In genomic region chr1:246805135-246805716, GRCh38 we compare ENCODE assay signal across 23 cellular contexts.
DNase-seq lines count a peak whose midpoint lies in the region; ATAC-seq, FAIRE-seq and TF ChIP-seq lines count a peak whose summit lies in the region.
"Had no signal": no experiment of that assay in that cellular context is flagged by ENCODE, and none has a peak within 500 bp of the region (broad histone marks: within the 10 kb centered on the region; RNA-seq: fewer than 3 reads in every experiment).

No MANE protein-coding gene starts in this region.

- BruUV-seq in HepG2 (replicated peaks; lab: Mats Ljungman, UMichigan) = no TSS peak

- peak; percentile 59 for ATAC-seq in HepG2
- ATAC-seq in HG03095 (IDR thresholded peaks at IDR 0.05; ENCODE audit: unreplicated experiment) = no peak
- ATAC-seq: SK-N-SH treated with all-trans-retinoic acid at 6 μM for 48 hours had no signal

- peak; percentile 41 for DNase-seq in NCI-H510A treated with DMSO at 0.1 percent for 48 hours (lab: John Stamatoyannopoulos, UW)
- DNase-seq in NCI-H510A (lab: John Stamatoyannopoulos, UW) = no peak
- peak; percentile 25 for DNase-seq in DMS53 treated with DMSO at 0.1 percent for 48 hours (lab: John Stamatoyannopoulos, UW; ENCODE audit: unreplicated experiment)
- DNase-seq in NCI-H2107 treated with DMSO at 0.1 percent for 48 hours (lab: John Stamatoyannopoulos, UW; ENCODE audit: unreplicated experiment) = peak; percentile 96
- DNase-seq in HepG2 (ENCODE audit: low spot score) = peak; percentile 53
- no peak for DNase-seq in mesendoderm
- DNase-seq: BE2C; CD4-positive, CD25-positive, alpha-beta regulatory T cell; DND-41; H9; Karpas-422; MG63; NCI-H1048; NCI-H146; NCI-H2081 treated with DMSO at 0.1 percent for 48 hours; NCI-H446 treated with DMSO at 0.1 percent for 48 hours; SIG-M5; T-helper 1 cell had no signal

- H2BK120ac ChIP-seq in mesendoderm (ENCODE audit: low read depth, low read length) = no peak overlapping the region

- no peak overlapping the region for H3K4me2 ChIP-seq in HepG2 (ENCODE audit: low read depth, low read length)
- no peak overlapping the region for H3K4me2 ChIP-seq in mesendoderm (ENCODE audit: low read length)

- H3K9ac ChIP-seq in HepG2 (ENCODE audit: insufficient read depth, low read depth, low read length) = no peak overlapping the region
- no peak overlapping the region for H3K9ac ChIP-seq in mesendoderm (ENCODE audit: low read length)

- H3K4ac ChIP-seq in mesendoderm (ENCODE audit: low read depth, low read length) = no peak overlapping the region

- no peaks in the 10 kb centered on the region for H3K9me3 ChIP-seq in HepG2 (ENCODE audit: low read length)
- H3K9me3 ChIP-seq: BE2C had no signal

- H3K79me1 ChIP-seq in mesendoderm (ENCODE audit: low read length) = no peaks in the 10 kb centered on the region

- TF ChIP-seq CTCF in HepG2 (CRISPR knock-in tag; IDR thresholded peaks at IDR 0.05) = no peak

- H3K18ac ChIP-seq in mesendoderm (ENCODE audit: low read length) = no peak overlapping the region

- H4K5ac ChIP-seq in mesendoderm (ENCODE audit: low read length) = no peak overlapping the region

- POLR2A ChIA-PET in HepG2 (lab: Yijun Ruan, JAX) = no interaction called here

- H3K79me2 ChIP-seq in HepG2 (ENCODE audit: insufficient read depth, low read length) (no peaks in the 10 kb centered on the region), mesendoderm (ENCODE audit: control insufficient read depth, insufficient read depth, low read length) (no peaks in the 10 kb centered on the region)

- no peak overlapping the region for H2AFZ ChIP-seq in HepG2 (ENCODE audit: low read length)

- in situ Hi-C loops in HepG2 (cut with HindIII; ENCODE audit: extremely low pct_ligation_motif_present, low pct_unique_long_range_greater_than_20kb) = no loop called here

- no peak overlapping the region for H3K4me3 ChIP-seq in HepG2 (replicated peaks in 1 of 3; ENCODE audit: insufficient read depth in 1 of 3, low read depth in 2 of 3, low read length in 3 of 3)
- no peak overlapping the region for H3K4me3 ChIP-seq in mesendoderm (ENCODE audit: low read length)
- H3K4me3 ChIP-seq: MG63 had no signal

- intact Hi-C loops in HepG2 (cut with micrococcal nuclease; ENCODE audit: unreplicated experiment) = no loop called here

- H4K8ac ChIP-seq in mesendoderm (ENCODE audit: low read depth, low read length) = no peak overlapping the region

- 16% methylated on average over 10 of the region's 10 CpGs for WGBS in HepG2 (ENCODE audit: low lambda C conversion rate)
- no CpG with 5 or more reads among the region's 10 CpGs for WGBS in mesendoderm (ENCODE audit: extremely low coverage, insufficient coverage, low lambda C conversion rate)

- H3K4me1 ChIP-seq in HepG2 (ENCODE audit: insufficient read depth, low read length) = peaks cover 36% of the 10 kb centered on the region
- H3K4me1 ChIP-seq in mesendoderm (ENCODE audit: control insufficient read depth, low read depth, low read length) = no peaks in the 10 kb centered on the region
- H3K4me1 ChIP-seq: BE2C had no signal

- H3K36me3 ChIP-seq in HepG2 (replicated peaks in 1 of 2; ENCODE audit: control insufficient read depth in 1 of 2, insufficient read depth in 2 of 2, low read length in 2 of 2) (no peaks in the 10 kb centered on the region), mesendoderm (ENCODE audit: control insufficient read depth, insufficient read depth, low read length) (no peaks in the 10 kb centered on the region)
- H3K36me3 ChIP-seq: BE2C, MG63 had no signal

- no peak overlapping the region for H3K56ac ChIP-seq in mesendoderm (ENCODE audit: low read length)

- no peak for TF ChIP-seq RAD21 in HepG2 (CRISPR knock-in tag; IDR thresholded peaks at IDR 0.05)

- TF ChIP-seq EP300 in HepG2 (IDR thresholded peaks at IDR 0.05; ENCODE audit: low read depth in 2 of 2, low read length in 2 of 2) = no peak
- no peak for TF ChIP-seq EP300 in HepG2 (CRISPR knock-in tag; IDR thresholded peaks at IDR 0.05; ENCODE audit: borderline replicate concordance)

- CTCF ChIA-PET in HepG2 (lab: Yijun Ruan, JAX; ENCODE audit: low intra/inter-chr PET ratio, low total read pairs) = no interaction called here

- H2BK5ac ChIP-seq in mesendoderm (ENCODE audit: low read length) = no peak overlapping the region

- H3K27ac ChIP-seq in HepG2 (ENCODE audit: extremely low read length, insufficient read depth, low read length) = no peak overlapping the region
- H3K27ac ChIP-seq in mesendoderm (ENCODE audit: low read depth, low read length) = no peak overlapping the region
- H3K27ac ChIP-seq: RWPE1 had no signal

- no peak for TF ChIP-seq POLR2A in HepG2 (IDR thresholded peaks at IDR 0.05; ENCODE audit: insufficient read depth in 1 of 2, low read depth in 2 of 2, low read length in 2 of 2)

- no peak overlapping the region for H2AK5ac ChIP-seq in mesendoderm (ENCODE audit: low read length)

- no peak overlapping the region for H3K23ac ChIP-seq in mesendoderm (ENCODE audit: low read length)

- no peak for FAIRE-seq in HepG2 (lab: Jason Lieb, UNC)
- FAIRE-seq: A204.1, HTR-8/SVneo had no signal

- H2BK15ac ChIP-seq in mesendoderm (replicated peaks; ENCODE audit: low read depth) = no peak overlapping the region

- H3K27me3 ChIP-seq in HepG2 (ENCODE audit: control insufficient read depth in 1 of 2, insufficient read depth in 2 of 2, low read length in 2 of 2) = 0 out of 5 replicates have a peak, but pooled peaks cover 0 to 7% of the 10 kb centered on the region in 2 experiments
- H3K27me3 ChIP-seq in mesendoderm (ENCODE audit: insufficient read depth, low read length, poor library complexity) = no peaks in the 10 kb centered on the region
- H3K27me3 ChIP-seq: BE2C had no signal

- no peaks in the 10 kb centered on the region; the same call in 1 of the 2 replicates for H4K20me1 ChIP-seq in HepG2 (ENCODE audit: insufficient read depth, low read length)

TF ChIP-seq in HepG2, 621 proteins besides CTCF, POLR2A, EP300 and RAD21 (continues in another document):
- no peak for TF ChIP-seq ZBTB40 (IDR thresholded peaks at IDR 0.05)
- TF ChIP-seq ZBTB40 (CRISPR knock-in tag; IDR thresholded peaks at IDR 0.05) = no peak
- TF ChIP-seq MED1 (CRISPR knock-in tag; IDR thresholded peaks at IDR 0.05) = 0 out of 2 replicates have a peak, but pooled peaks have one; percentile 17
- TF ChIP-seq ZMYM3 (CRISPR knock-in tag; IDR thresholded peaks at IDR 0.05) = peak; percentile 65; the same call in 1 of the 2 replicates
- no peak for TF ChIP-seq ZFP90 (CRISPR knock-in tag; IDR thresholded peaks at IDR 0.05; ENCODE audit: borderline replicate concordance)
- TF ChIP-seq HMG20A (CRISPR knock-in tag; IDR thresholded peaks at IDR 0.05; ENCODE audit: borderline replicate concordance) = peak; percentile 52

Comparison
In these comparisons a context has a peak if more than half of its experiments do, and no peak if none do; other contexts are left out.
1. DNase-seq: peak in NCI-H510A treated with DMSO at 0.1 percent for 48 hours (single experiment), DMS53 treated with DMSO at 0.1 percent for 48 hours (single experiment), NCI-H2107 treated with DMSO at 0.1 percent for 48 hours (single experiment) and HepG2 (single experiment); none in NCI-H510A (single experiment) and mesendoderm (single experiment).